9 cellular contexts compared by ENCODE assay signal in the genomic region with DNA sequence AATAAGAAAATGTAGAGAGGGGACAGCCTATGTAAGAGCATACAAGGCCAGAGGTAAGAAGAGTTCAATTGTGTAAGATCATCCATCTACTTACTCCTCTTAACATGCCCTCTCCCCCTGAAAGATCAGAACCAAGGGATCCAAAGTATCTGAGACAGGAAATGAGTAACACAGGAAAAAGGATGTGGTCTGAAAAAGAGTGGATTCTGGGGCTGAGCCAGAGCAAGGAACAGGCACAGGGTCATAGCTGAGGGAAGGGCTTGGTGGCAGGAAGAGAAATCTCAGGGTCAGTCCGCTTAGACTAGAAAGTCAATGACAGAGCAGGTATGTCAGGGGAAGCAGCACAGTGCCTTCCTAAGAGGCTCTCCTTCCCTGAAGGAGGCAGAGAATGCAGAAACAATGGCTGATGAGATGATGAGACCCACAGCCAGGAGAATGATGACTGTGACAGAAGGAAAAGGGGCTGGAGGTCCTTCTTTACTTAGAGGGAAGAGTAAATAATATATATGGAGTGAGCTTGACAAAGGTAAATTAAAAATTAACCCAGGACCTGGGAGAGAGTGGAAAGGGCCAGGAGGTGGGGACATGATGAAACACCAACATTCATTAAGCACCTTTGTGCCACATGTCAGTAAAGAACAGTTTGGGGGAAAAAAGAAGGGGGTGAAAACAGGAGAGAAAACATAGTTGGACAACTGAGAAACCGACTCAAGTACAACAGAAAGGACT. TPM values are rescaled to one million over a fixed set of nuclear protein-coding genes. Genes with fewer than 3 reads are reported as not detected.
DNase-seq lines count a peak whose midpoint lies in the region; ATAC-seq and TF ChIP-seq lines count a peak whose summit lies in the region.
"Had no signal": no experiment of that assay in that cellular context is flagged by ENCODE, and none has a peak within 500 bp of the region (broad histone marks: within the 10 kb centered on the region; RNA-seq: fewer than 3 reads in every experiment).

No MANE protein-coding gene starts in this region.

- peaks cover 33% of the 10 kb centered on the region for H3K36me3 Mint-ChIP-seq in activated T-helper 2 cell treated with anti-CD3 and anti-CD28 coated beads, Interferon-gamma antibody, Interleukin-2, Interleukin-4, amounts not matched to agents 10 μg/mL and 5 μg/mL and 100 μg/mL, durations not matched to agents 14 hours and 24 hours and 36 hours (ENCODE audit: low read depth)

- H3K27ac Mint-ChIP-seq in activated T-helper 2 cell treated with anti-CD3 and anti-CD28 coated beads, Interferon-gamma antibody, Interleukin-2, Interleukin-4, amounts not matched to agents 10 μg/mL and 5 μg/mL and 100 μg/mL, durations not matched to agents 14 hours and 24 hours and 36 hours = peak overlapping the region; percentile 67

- DNase-seq in AG10803 (ENCODE audit: low read depth) = peak; percentile 94
- DNase-seq in HuH-7 (ENCODE audit: low spot score) = peak; percentile 75
- no peak for DNase-seq in activated T-helper 2 cell treated with anti-CD3 and anti-CD28 coated beads, Interferon-gamma antibody, Interleukin-2, Interleukin-4, amounts not matched to agents 10 μg/mL and 5 μg/mL and 100 μg/mL, durations not matched to agents 14 hours and 24 hours and 36 hours (ENCODE audit: low spot score)
- DNase-seq in left cardiac atrium = peak; percentile 81
- DNase-seq in retinal pigment epithelial cell (ENCODE audit: low read depth) = no peak
- DNase-seq in GM20000 (ENCODE audit: low spot score) = no peak

- H3K4me3 ChIP-seq in AG10803 (ENCODE audit: low read length) (peak overlapping the region; percentile 66), retinal pigment epithelial cell (ENCODE audit: low read length) (peak overlapping the region; percentile 93)

- ATAC-seq in left cardiac atrium (peak; percentile 6 to 47), GM19324 (IDR thresholded peaks at IDR 0.05; ENCODE audit: low FRiP score, unreplicated experiment) (no peak), HG03108 (IDR thresholded peaks at IDR 0.05; ENCODE audit: unreplicated experiment) (no peak)

- H3K4me1 Mint-ChIP-seq in activated T-helper 2 cell treated with anti-CD3 and anti-CD28 coated beads, Interferon-gamma antibody, Interleukin-2, Interleukin-4, amounts not matched to agents 10 μg/mL and 5 μg/mL and 100 μg/mL, durations not matched to agents 14 hours and 24 hours and 36 hours (ENCODE audit: low read depth) = peaks cover 51% of the 10 kb centered on the region

- intact Hi-C loops in activated T-helper 2 cell treated with anti-CD3 and anti-CD28 coated beads, Interferon-gamma antibody, Interleukin-2, Interleukin-4, amounts not matched to agents 10 μg/mL and 5 μg/mL and 100 μg/mL, durations not matched to agents 14 hours and 24 hours and 36 hours (cut with micrococcal nuclease) = loop anchor here (5.0 kb wide), 1 partner anchor 90 kb away; a partner anchor contains a TSS
- intact Hi-C loops in left cardiac atrium (cut with DNase I) = no loop called here

- peaks cover 3% of the 10 kb centered on the region for H3K27me3 Mint-ChIP-seq in activated T-helper 2 cell treated with anti-CD3 and anti-CD28 coated beads, Interferon-gamma antibody, Interleukin-2, Interleukin-4, amounts not matched to agents 10 μg/mL and 5 μg/mL and 100 μg/mL, durations not matched to agents 14 hours and 24 hours and 36 hours (ENCODE audit: low read depth)

- H3K4me3 Mint-ChIP-seq in activated T-helper 2 cell treated with anti-CD3 and anti-CD28 coated beads, Interferon-gamma antibody, Interleukin-2, Interleukin-4, amounts not matched to agents 10 μg/mL and 5 μg/mL and 100 μg/mL, durations not matched to agents 14 hours and 24 hours and 36 hours (ENCODE audit: low read depth) = peak overlapping the region; percentile 86

- TF ChIP-seq CTCF in AG10803 (conservative IDR thresholded peaks at IDR 0.05; ENCODE audit: low read length) (no peak), retinal pigment epithelial cell (conservative IDR thresholded peaks at IDR 0.05; ENCODE audit: low read depth, low read length) (no peak), GM20000 (IDR thresholded peaks at IDR 0.05; ENCODE audit: extremely low read depth, missing control alignments) (no peak)

- no peaks in the 10 kb centered on the region for H3K9me3 Mint-ChIP-seq in activated T-helper 2 cell treated with anti-CD3 and anti-CD28 coated beads, Interferon-gamma antibody, Interleukin-2, Interleukin-4, amounts not matched to agents 10 μg/mL and 5 μg/mL and 100 μg/mL, durations not matched to agents 14 hours and 24 hours and 36 hours

RNA-seq across cellular contexts. Expression of a gene that starts 26.2 kb away (rescaled TPM):
- total RNA-seq in activated T-helper 2 cell treated with anti-CD3 and anti-CD28 coated beads, Interferon-gamma antibody, Interleukin-2, Interleukin-4, amounts not matched to agents 10 μg/mL and 5 μg/mL and 100 μg/mL, durations not matched to agents 14 hours and 24 hours and 36 hours = not detected in 2 replicates
- under 1 TPM in 1 of 2 donors, not detected in 1; 0.24 TPM for total RNA-seq in left cardiac atrium
- total RNA-seq: H1 had no signal

Comparison
In these comparisons a context has a peak if more than half of its experiments do, and no peak if none do; other contexts are left out.
1. DNase-seq: peak in AG10803 (single experiment), HuH-7 (single experiment) and left cardiac atrium (single experiment); none in activated T-helper 2 cell treated with anti-CD3 and anti-CD28 coated beads, Interferon-gamma antibody, Interleukin-2, Interleukin-4, amounts not matched to agents 10 μg/mL and 5 μg/mL and 100 μg/mL, durations not matched to agents 14 hours and 24 hours and 36 hours (single experiment), retinal pigment epithelial cell (single experiment) and GM20000 (single experiment).
2. ATAC-seq: peak in left cardiac atrium (2 of 2); none in GM19324 (single experiment) and HG03108 (single experiment).